ENCODE assay signal across 8 cellular contexts in the genomic region with DNA sequence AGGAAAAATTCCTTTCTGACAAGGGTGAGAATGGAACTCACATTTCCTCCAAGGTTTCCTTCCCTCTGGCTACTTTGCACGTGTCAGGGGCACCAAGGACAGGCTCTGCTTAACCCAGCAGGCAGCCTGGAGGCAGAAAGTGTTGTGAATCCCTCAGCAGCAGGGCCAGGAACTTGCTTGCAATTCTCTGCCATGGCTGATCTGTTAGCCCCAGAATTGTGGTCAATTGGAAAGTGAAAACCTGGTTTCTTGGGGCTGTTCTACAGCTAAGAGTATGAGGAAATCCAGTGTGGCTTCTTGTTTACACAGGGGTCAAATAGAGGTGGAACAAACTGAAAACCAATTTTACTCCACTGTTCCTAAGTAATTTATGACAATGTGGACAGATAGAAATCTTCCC. TPM values are rescaled to one million over a fixed set of nuclear protein-coding genes. Genes with fewer than 3 reads are reported as not detected.
A peak's percentile ranks its signal among the peaks of the same experiment; 100 is the strongest.
DNase-seq lines count a peak whose midpoint lies in the region; ATAC-seq and TF ChIP-seq lines count a peak whose summit lies in the region.
"Had no signal": no experiment of that assay in that cellular context is flagged by ENCODE, and none has a peak within 500 bp of the region (broad histone marks: within the 10 kb centered on the region; RNA-seq: fewer than 3 reads in every experiment).

No MANE protein-coding gene starts in this region.

- H3K36me3 ChIP-seq in PC-9 (ENCODE audit: low read depth): no peaks in the 10 kb centered on the region
- H3K36me3 ChIP-seq in right atrium auricular region: no peaks in the 10 kb centered on the region

- no peaks in the 10 kb centered on the region for H3K4me1 ChIP-seq in PC-9 (replicated peaks; ENCODE audit: insufficient read depth)
- no peaks in the 10 kb centered on the region for H3K4me1 ChIP-seq in right atrium auricular region

- H3K4me2 ChIP-seq in PC-9: no peak overlapping the region

- peak; percentile 73 for ATAC-seq in GM19328 (IDR thresholded peaks at IDR 0.05; ENCODE audit: unreplicated experiment)
- ATAC-seq in HG02970 (IDR thresholded peaks at IDR 0.05; ENCODE audit: low FRiP score, unreplicated experiment): peak; percentile 73

- no peaks in the 10 kb centered on the region for H3F3A ChIP-seq in PC-9 (ENCODE audit: insufficient read depth, low read depth)

- no TSS peak for BruUV-seq in PC-9 (replicated peaks; lab: Mats Ljungman, UMichigan)

- no peaks in the 10 kb centered on the region; the same call in 1 of the 2 replicates for H3K27me3 ChIP-seq in PC-9 (ENCODE audit: insufficient read depth, low read depth)
- no peaks in the 10 kb centered on the region for H3K27me3 ChIP-seq in right atrium auricular region

- no peaks in the 10 kb centered on the region for H3K79me2 ChIP-seq in PC-9 (ENCODE audit: low read depth)

- no peaks in the 10 kb centered on the region for H3K9me2 ChIP-seq in PC-9 (ENCODE audit: insufficient read depth)

- peak; percentile 20 to 56 for DNase-seq in PC-9
- DNase-seq in skeletal muscle cell (ENCODE audit: low read depth): peak; percentile 16
- no peak for DNase-seq in 8988T
- DNase-seq in right atrium auricular region (ENCODE audit: low spot score): no peak
- DNase-seq in ACHN: no peak

- H3K9me3 ChIP-seq in PC-9 (ENCODE audit: insufficient read depth, low read depth) (no peaks in the 10 kb centered on the region), right atrium auricular region (no peaks in the 10 kb centered on the region)

- no peak overlapping the region for H2AFZ ChIP-seq in PC-9

- H3K4me3 ChIP-seq in PC-9: no peak overlapping the region
- no peak overlapping the region for H3K4me3 ChIP-seq in skeletal muscle cell (ENCODE audit: low read depth, low read length)
- H3K4me3 ChIP-seq in right atrium auricular region: no peak overlapping the region

- CTCF ChIA-PET in PC-9 (lab: Charles Lee): no interaction called here

- POLR2A ChIA-PET in PC-9 (lab: Charles Lee; ENCODE audit: unreplicated experiment): no interaction called here

- no peak for TF ChIP-seq CTCF in PC-9 (conservative IDR thresholded peaks at IDR 0.05)
- no peak for TF ChIP-seq CTCF in right atrium auricular region (IDR thresholded peaks at IDR 0.05)

- intact Hi-C loops in PC-9 (cut with micrococcal nuclease; ENCODE audit: unreplicated experiment): no loop called here

- in situ Hi-C loops in ACHN (cut with HindIII; ENCODE audit: low pct_ligation_motif_present, low pct_unique_long_range_greater_than_20kb, low sequenced_read_pairs): no loop called here

- no peak overlapping the region for H3K27ac ChIP-seq in PC-9
- no peak overlapping the region for H3K27ac ChIP-seq in right atrium auricular region
- H3K27ac ChIP-seq: HL-60 had no signal

- H4K20me1 ChIP-seq in PC-9 (ENCODE audit: insufficient read depth): no peaks in the 10 kb centered on the region

RNA-seq across cellular contexts. Expression of a gene that starts 38.3 kb away (rescaled TPM):
- total RNA-seq in PC-9 (2021): 13.0 and 15.0 TPM in 2 replicates
- 1 to 10 TPM; 6.5 to 9.1 TPM for total RNA-seq in right atrium auricular region

Comparison
In these comparisons a context has a peak if more than half of its experiments do, and no peak if none do; other contexts are left out.
1. DNase-seq: peak in PC-9 (2 of 2) and skeletal muscle cell (single experiment); none in 8988T (single experiment), right atrium auricular region (single experiment) and ACHN (single experiment).